17 cellular contexts compared by ENCODE assay signal in the genomic region with DNA sequence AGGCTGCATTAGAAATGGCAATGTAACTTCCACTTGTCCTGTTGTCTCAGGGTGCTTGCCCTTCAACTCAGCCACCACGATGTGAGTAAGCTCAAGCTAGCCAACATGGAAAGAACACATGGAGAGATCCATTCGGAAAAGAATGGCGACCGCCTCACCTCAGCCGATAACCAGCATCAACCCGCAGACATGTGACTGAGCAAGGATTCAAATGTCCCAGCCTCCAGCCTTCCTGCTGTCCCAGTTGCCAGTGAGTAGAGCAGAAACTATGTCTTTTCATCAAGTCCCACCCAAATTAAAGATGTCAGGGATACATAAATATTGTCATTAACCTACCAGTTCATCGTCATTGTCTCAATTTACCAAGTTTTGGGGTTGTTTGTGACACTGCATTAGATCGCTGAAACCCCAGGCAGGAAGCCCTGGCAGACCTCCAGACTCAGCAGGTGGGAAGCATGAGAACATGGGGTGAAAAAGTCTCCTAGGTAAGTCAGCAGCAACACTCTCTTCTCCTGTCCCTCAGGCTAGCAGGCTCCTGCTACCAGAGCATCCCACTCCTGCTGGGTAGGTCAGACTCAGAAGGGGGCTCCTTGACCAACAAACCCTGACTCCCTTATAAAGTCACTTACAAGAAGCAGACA.
A peak's percentile ranks its signal among the peaks of the same experiment; 100 is the strongest.
DNase-seq lines count a peak whose midpoint lies in the region; ATAC-seq and TF ChIP-seq lines count a peak whose summit lies in the region.
"Had no signal": no experiment of that assay in that cellular context is flagged by ENCODE, and none has a peak within 500 bp of the region (broad histone marks: within the 10 kb centered on the region; RNA-seq: fewer than 3 reads in every experiment).

No MANE protein-coding gene starts in this region.

- 75% methylated on average over 8 of the region's 8 CpGs for WGBS in thymus

- peak overlapping the region; percentile 42 for H3K27ac ChIP-seq in thymus (ENCODE audit: low read depth)
- H3K27ac ChIP-seq: left lung, VCaP had no signal

- intact Hi-C loops in MCF 10A (cut with micrococcal nuclease): no loop called here

- no TSS peak for BruUV-seq in MCF 10A (replicated peaks; lab: Mats Ljungman, UMichigan)

- H3K27me3 ChIP-seq in thymus (ENCODE audit: control insufficient read depth, insufficient read depth): no peaks in the 10 kb centered on the region
- H3K27me3 ChIP-seq: left lung had no signal

- DNase-seq in activated naive CD4-positive, alpha-beta T cell treated with anti-CD3 and anti-CD28 coated beads, Interleukin-2, amount 10 ng/mL, durations not matched to agents 7 days and 5 days: no peak
- DNase-seq in activated naive CD4-positive, alpha-beta T cell treated with Interleukin-2 at 50 U/mL for 16 hours: no peak
- DNase-seq in NCI-H2107 treated with DMSO at 0.1 percent for 48 hours (lab: John Stamatoyannopoulos, UW; ENCODE audit: unreplicated experiment) (peak; percentile 76), Kasumi-1 (lab: John Stamatoyannopoulos, UW) (no peak), GM20000 (ENCODE audit: low spot score) (no peak), MCF 10A (ENCODE audit: unreplicated experiment) (no peak)
- no peak for DNase-seq in activated naive CD8-positive, alpha-beta T cell treated with anti-CD3 and anti-CD28 coated beads, Interleukin-2, amount 50 U/mL, for 24 hours
- DNase-seq: AML-193, aorta, cortex of kidney, hippocampal formation, left lung, NCI-H1092, retina had no signal

- no peaks in the 10 kb centered on the region for H3K36me3 ChIP-seq in thymus (ENCODE audit: control insufficient read depth, insufficient read depth)
- H3K36me3 ChIP-seq: left lung had no signal

- H3K27me3 Mint-ChIP-seq in activated naive CD4-positive, alpha-beta T cell treated with anti-CD3 and anti-CD28 coated beads, Interleukin-2, amount 10 ng/mL, durations not matched to agents 7 days and 5 days: no peaks in the 10 kb centered on the region
- H3K27me3 Mint-ChIP-seq in activated naive CD8-positive, alpha-beta T cell treated with anti-CD3 and anti-CD28 coated beads, Interleukin-2, amount 50 U/mL, for 24 hours: no peaks in the 10 kb centered on the region
- H3K27me3 Mint-ChIP-seq in MCF 10A (ENCODE audit: insufficient read depth, unreplicated experiment): no peaks in the 10 kb centered on the region

- CTCF ChIA-PET in activated naive CD4-positive, alpha-beta T cell treated with anti-CD3 and anti-CD28 coated beads, Interleukin-2, amount 10 ng/mL, durations not matched to agents 7 days and 5 days (lab: Charles Lee): interaction anchor here (1.2 kb wide), 1 partner anchor 92 kb away, joined by 7 read pairs; no protein-coding TSS in a partner anchor
- CTCF ChIA-PET in MCF 10A (lab: Yijun Ruan, JAX): interaction anchor here (0.7 to 2.1 kb wide), 3 partner anchors 55 to 1034 kb away, joined by 3 to 12 read pairs (median 3); a partner anchor contains a TSS

- H3K4me1 ChIP-seq in thymus (ENCODE audit: control insufficient read depth, insufficient read depth, low read length): peaks cover 61% of the 10 kb centered on the region

- H3K36me3 Mint-ChIP-seq in activated naive CD4-positive, alpha-beta T cell treated with anti-CD3 and anti-CD28 coated beads, Interleukin-2, amount 10 ng/mL, durations not matched to agents 7 days and 5 days: peaks cover 53% of the 10 kb centered on the region
- H3K36me3 Mint-ChIP-seq in activated naive CD8-positive, alpha-beta T cell treated with anti-CD3 and anti-CD28 coated beads, Interleukin-2, amount 50 U/mL, for 24 hours (ENCODE audit: low read depth): peaks cover 39% of the 10 kb centered on the region
- H3K36me3 Mint-ChIP-seq in MCF 10A (ENCODE audit: insufficient read depth, unreplicated experiment): peaks cover 5% of the 10 kb centered on the region

- H3K9me3 Mint-ChIP-seq in activated naive CD4-positive, alpha-beta T cell treated with anti-CD3 and anti-CD28 coated beads, Interleukin-2, amount 10 ng/mL, durations not matched to agents 7 days and 5 days: peaks cover 2% of the 10 kb centered on the region
- H3K9me3 Mint-ChIP-seq in activated naive CD8-positive, alpha-beta T cell treated with anti-CD3 and anti-CD28 coated beads, Interleukin-2, amount 50 U/mL, for 24 hours: no peaks in the 10 kb centered on the region
- no peaks in the 10 kb centered on the region for H3K9me3 Mint-ChIP-seq in MCF 10A (ENCODE audit: unreplicated experiment)
- H3K9me3 Mint-ChIP-seq: nephron had no signal

- peaks cover 79% of the 10 kb centered on the region for H3K4me1 Mint-ChIP-seq in activated naive CD4-positive, alpha-beta T cell treated with anti-CD3 and anti-CD28 coated beads, Interleukin-2, amount 10 ng/mL, durations not matched to agents 7 days and 5 days
- H3K4me1 Mint-ChIP-seq in activated naive CD8-positive, alpha-beta T cell treated with anti-CD3 and anti-CD28 coated beads, Interleukin-2, amount 50 U/mL, for 24 hours: peaks cover 36% of the 10 kb centered on the region
- H3K4me1 Mint-ChIP-seq in MCF 10A (ENCODE audit: insufficient read depth, unreplicated experiment): peaks cover 68% of the 10 kb centered on the region

- H3K9me3 ChIP-seq in thymus (ENCODE audit: control insufficient read depth): no peaks in the 10 kb centered on the region
- H3K9me3 ChIP-seq: left lung had no signal

- POLR2A ChIA-PET in MCF 10A (lab: Yijun Ruan, JAX): interaction anchor here (0.9 to 2.2 kb wide), 5 partner anchors 8 to 69 kb away, joined by 3 to 7 read pairs (median 4); no protein-coding TSS in a partner anchor

- no peak overlapping the region for H3K4me3 Mint-ChIP-seq in activated naive CD4-positive, alpha-beta T cell treated with anti-CD3 and anti-CD28 coated beads, Interleukin-2, amount 10 ng/mL, durations not matched to agents 7 days and 5 days
- peak overlapping the region; percentile 8 for H3K4me3 Mint-ChIP-seq in activated naive CD8-positive, alpha-beta T cell treated with anti-CD3 and anti-CD28 coated beads, Interleukin-2, amount 50 U/mL, for 24 hours
- H3K4me3 Mint-ChIP-seq in MCF 10A (ENCODE audit: unreplicated experiment): no peak overlapping the region
- H3K4me3 Mint-ChIP-seq: nephron had no signal

- TF ChIP-seq CTCF in GM20000 (IDR thresholded peaks at IDR 0.05; ENCODE audit: extremely low read depth, missing control alignments) (no peak), MCF 10A (IDR thresholded peaks at IDR 0.05; ENCODE audit: unreplicated experiment) (no peak)

- no peak overlapping the region for H3K4me3 ChIP-seq in thymus (ENCODE audit: low read length)
- H3K4me3 ChIP-seq: left lung had no signal

- no peak for ATAC-seq in activated naive CD8-positive, alpha-beta T cell treated with anti-CD3 and anti-CD28 coated beads, Interleukin-2, amount 50 U/mL, for 24 hours
- ATAC-seq: left lung had no signal

- H3K27ac Mint-ChIP-seq in activated naive CD4-positive, alpha-beta T cell treated with anti-CD3 and anti-CD28 coated beads, Interleukin-2, amount 10 ng/mL, durations not matched to agents 7 days and 5 days: peak overlapping the region; percentile 95
- H3K27ac Mint-ChIP-seq in activated naive CD8-positive, alpha-beta T cell treated with anti-CD3 and anti-CD28 coated beads, Interleukin-2, amount 50 U/mL, for 24 hours: peak overlapping the region; percentile 86
- no peak overlapping the region for H3K27ac Mint-ChIP-seq in MCF 10A (ENCODE audit: low read depth, unreplicated experiment)
- H3K27ac Mint-ChIP-seq: nephron had no signal
